Comparison of ENCODE assay signal across 9 cellular contexts in genomic region chr2:212595036-212595654, GRCh38. TPM values are rescaled to one million over a fixed set of nuclear protein-coding genes. Genes with fewer than 3 reads are reported as not detected.
DNase-seq lines count a peak whose midpoint lies in the region; ATAC-seq, FAIRE-seq and TF ChIP-seq lines count a peak whose summit lies in the region.
"Had no signal": no experiment of that assay in that cellular context is flagged by ENCODE, and none has a peak within 500 bp of the region (broad histone marks: within the 10 kb centered on the region; RNA-seq: fewer than 3 reads in every experiment).

No MANE protein-coding gene starts in this region.

- TF ChIP-seq RAD21 in GM12878 (IDR thresholded peaks at IDR 0.05; ENCODE audit: insufficient read depth, low read depth, low read length) = peak; percentile 39; the same call in 1 of the 2 replicates

- BruUV-seq in GM12878 (replicated peaks; lab: Mats Ljungman, UMichigan) = no TSS peak

- in situ Hi-C loops in ACHN (cut with HindIII; ENCODE audit: low pct_ligation_motif_present, low pct_unique_long_range_greater_than_20kb, low sequenced_read_pairs) = no loop called here
- in situ Hi-C loops in KBM-7 (cut with MboI; ENCODE audit: low pct_unique_long_range_greater_than_20kb, low sequenced_read_pairs) = no loop called here
- in situ Hi-C loops in GM12878 (cut with MboI) = no loop called here

- TF ChIP-seq CTCF in GM12878 (IDR thresholded peaks at IDR 0.05 in 2 of 3, conservative IDR thresholded peaks at IDR 0.05 in 1 of 3; ENCODE audit: control insufficient read depth in 2 of 3, extremely low read depth in 1 of 3, insufficient read depth in 1 of 3, low read depth in 3 of 3, low read length in 3 of 3) = peak in 2 of 3 experiments; percentile 22 to 50; a peak in 2 of 6 replicates

- no peaks in the 10 kb centered on the region for H3K36me3 ChIP-seq in GM12878 (ENCODE audit: control insufficient read depth in 2 of 2, insufficient read depth in 2 of 2, low read length in 1 of 2)

- no peak for TF ChIP-seq EP300 in GM12878 (IDR thresholded peaks at IDR 0.05; ENCODE audit: borderline replicate concordance in 1 of 2, control insufficient read depth in 1 of 2, low read depth in 2 of 2, low read length in 2 of 2)

- DNase-seq in ACHN = peak; percentile 24
- peak; percentile 48 for DNase-seq in KBM-7
- DNase-seq in GM12878 (ENCODE audit: low read depth, low spot score) = peak; percentile 17
- no peak for DNase-seq in activated CD4-positive, alpha-beta T cell treated with anti-CD3 and anti-CD28 coated beads, Interleukin-2, amount 50 U/mL, for 4 hours
- DNase-seq in stimulated activated CD4-positive, alpha-beta T cell treated with anti-CD3 and anti-CD28 coated beads, Interleukin-2, amount 100 ng/mL, for 24 hours = no peak
- DNase-seq in cortex of kidney (lab: John Stamatoyannopoulos, UW) = no peak
- DNase-seq: activated naive CD8-positive, alpha-beta T cell treated with anti-CD3 and anti-CD28 coated beads, Interleukin-2, amount 10 ng/mL, durations not matched to agents 7 days and 5 days had no signal

- H3K79me2 ChIP-seq in GM12878 (ENCODE audit: control insufficient read depth, insufficient read depth, low read length) = no peaks in the 10 kb centered on the region

- no peak overlapping the region for H3K27ac ChIP-seq in GM12878 (ENCODE audit: control insufficient read depth, insufficient read depth)

- H3K4me3 ChIP-seq in GM12878 = no peak overlapping the region

- no peak overlapping the region for H3K4me2 ChIP-seq in GM12878 (ENCODE audit: control insufficient read depth, insufficient read depth)

- 2% methylated on average over 3 of the region's 3 CpGs for WGBS in GM12878 (ENCODE audit: insufficient coverage, insufficient replicate concordance, low lambda C conversion rate, missing lambda C conversion rate)

- no peak overlapping the region for H3K9ac ChIP-seq in GM12878 (ENCODE audit: control insufficient read depth, insufficient read depth, low read length)

- FAIRE-seq in GM12878 (lab: Jason Lieb, UNC) = peak; percentile 66

- H2AFZ ChIP-seq in GM12878 (ENCODE audit: control insufficient read depth, low read depth, low read length) = no peak overlapping the region

- SMC1A ChIA-PET in GM12878 (lab: Charles Lee; ENCODE audit: uncharacterized antibody, unreplicated experiment) = no interaction called here

- peak; percentile 74 for ATAC-seq in GM18867 (IDR thresholded peaks at IDR 0.05; ENCODE audit: unreplicated experiment)
- peak; percentile 70 for ATAC-seq in GM12878
- ATAC-seq in HG02840 (IDR thresholded peaks at IDR 0.05; ENCODE audit: low FRiP score, unreplicated experiment) = no peak

- RAD21 ChIA-PET in GM12878 (lab: Charles Lee; ENCODE audit: unreplicated experiment) = no interaction called here

- no peaks in the 10 kb centered on the region for H4K20me1 ChIP-seq in GM12878 (ENCODE audit: control insufficient read depth, insufficient read depth)

- no peaks in the 10 kb centered on the region for H3K27me3 ChIP-seq in GM12878 (replicated peaks in 1 of 2; ENCODE audit: control insufficient read depth in 2 of 2, insufficient read depth in 2 of 2, low read length in 1 of 2)

- intact Hi-C loops in GM12878 (cut with micrococcal nuclease; ENCODE audit: unreplicated experiment) = loop anchor here (10.0 kb wide), 1 partner anchor 300 kb away; no protein-coding TSS in a partner anchor

- H3K9me3 ChIP-seq in GM12878 (replicated peaks; ENCODE audit: control insufficient read depth, insufficient read depth, low read length) = no peaks in the 10 kb centered on the region

- POLR2A ChIA-PET in GM12878 (lab: Charles Lee) = no interaction called here

- no peak for TF ChIP-seq POLR2A in GM12878 (IDR thresholded peaks at IDR 0.05; ENCODE audit: low read depth, low read length)

- CTCF ChIA-PET in GM12878 (lab: Yijun Ruan, JAX) = interaction anchor here (1.7 kb wide), 1 partner anchor 27 kb away, joined by 6 read pairs; no protein-coding TSS in a partner anchor

- H3K4me1 ChIP-seq in GM12878 (ENCODE audit: control insufficient read depth, insufficient read depth, low read length) = no peaks in the 10 kb centered on the region

TF ChIP-seq in GM12878, 131 proteins besides CTCF, POLR2A, EP300 and RAD21:
- TF ChIP-seq SMARCA5 (IDR thresholded peaks at IDR 0.05) (no peak), RELA (IDR thresholded peaks at IDR 0.05; ENCODE audit: borderline replicate concordance, partially characterized antibody) (no peak), ZBTB11 (CRISPR knock-in tag; IDR thresholded peaks at IDR 0.05) (no peak), SIN3A (IDR thresholded peaks at IDR 0.05; ENCODE audit: low read depth, low read length) (no peak), CHD4 (IDR thresholded peaks at IDR 0.05) (no peak), IKZF1 (conservative IDR thresholded peaks at IDR 0.05) (no peak), NFYA (IDR thresholded peaks at IDR 0.05; ENCODE audit: borderline replicate concordance, low read depth, low read length) (no peak), SUZ12 (IDR thresholded peaks at IDR 0.05; ENCODE audit: unreplicated experiment) (no peak)
TF ChIP-seq in GM12878: peak in this region for 0.

RNA-seq across cellular contexts. Expression of gene ERBB4, which starts 56.5 kb away (rescaled TPM):
- 0.10 TPM in 1 of 2 replicates, not detected in the other for total RNA-seq in GM12878 (2013; cell fraction: nucleolus; rRNA removed)
- total RNA-seq in GM12878 (2014; rRNA removed) = under 0.01 TPM in 1 of 2 replicates, not detected in the other
- under 0.01 TPM in 2 replicates for total RNA-seq in GM12878 (2014; rRNA removed; fragmentation: Illumina TruSeq; extraction: Trizol)
- total RNA-seq in GM12878 (2021) = 0.03 TPM in 1 of 2 replicates, not detected in the other
- not detected for polyA plus RNA-seq in GM12878 (2011; ENCODE audit: low read depth)
- polyA plus RNA-seq in GM12878 (2011; rRNA removed) = 0.01 and 0.12 TPM in 2 replicates
- under 0.01 and 0.02 TPM in 2 replicates for polyA plus RNA-seq in GM12878 (2011; cell fraction: cytosol; rRNA removed)
- 0.01 TPM in 2 replicates for polyA plus RNA-seq in GM12878 (2011; cell fraction: nucleus; rRNA removed)
- polyA plus RNA-seq in GM12878 (2012) = 0.03 TPM in 1 of 2 replicates, not detected in the other
- 0.01 and 0.25 TPM in 2 replicates for polyA plus RNA-seq in GM12878 (2014; fragmentation: Illumina TruSeq; extraction: Trizol)
- not detected for polyA plus RNA-seq in GM12878 (2014; fragmentation: Nextera tagmentation; extraction: Ambion mirVana)
- polyA plus RNA-seq in GM12878 (2014; rRNA removed) = 0.03 TPM in 1 of 2 replicates, not detected in the other
- polyA plus RNA-seq in GM12878 (2016; fragmentation: Nextera tagmentation; extraction: Ambion mirVana) = under 1 TPM in 1 of 2 experiments, not detected in 1; 0.23 TPM
- polyA minus RNA-seq in GM12878 (2011; rRNA and poly(A)+ RNA removed) = not detected in 2 replicates
- not detected in 2 replicates for polyA minus RNA-seq in GM12878 (2011; cell fraction: cytosol; rRNA and poly(A)+ RNA removed)
- under 0.01 and 0.10 TPM in 2 replicates for polyA minus RNA-seq in GM12878 (2011; cell fraction: nucleus; rRNA and poly(A)+ RNA removed)
- total RNA-seq: activated naive CD8-positive, alpha-beta T cell treated with anti-CD3 and anti-CD28 coated beads, Interleukin-2, amount 10 ng/mL, durations not matched to agents 7 days and 5 days had no signal

Comparison
In these comparisons a context has a peak if more than half of its experiments do, and no peak if none do; other contexts are left out.
1. DNase-seq: peak in ACHN (single experiment), KBM-7 (single experiment) and GM12878 (single experiment); none in activated CD4-positive, alpha-beta T cell treated with anti-CD3 and anti-CD28 coated beads, Interleukin-2, amount 50 U/mL, for 4 hours (0 of 2), stimulated activated CD4-positive, alpha-beta T cell treated with anti-CD3 and anti-CD28 coated beads, Interleukin-2, amount 100 ng/mL, for 24 hours (0 of 2) and cortex of kidney (single experiment).